ENCODE assay signal across 21 cellular contexts in genomic region chr12:115950959-115951358, GRCh38.
"Had no signal": no experiment of that assay in that cellular context is flagged by ENCODE, and none has a peak within 500 bp of the region (broad histone marks: within the 10 kb centered on the region; RNA-seq: fewer than 3 reads in every experiment).

No MANE protein-coding gene starts in this region.

- H3K9ac ChIP-seq: KMS-11 had no signal

- H3K4me2 ChIP-seq: KMS-11 had no signal

- H3K27me3 ChIP-seq: SJCRH30 had no signal

- H3K4me3 ChIP-seq: SJCRH30 had no signal

- H3K27ac ChIP-seq: KMS-11, RWPE1, SJCRH30 had no signal

- H3K9me3 ChIP-seq: SJCRH30 had no signal

- DNase-seq: IMR-90, Kasumi-1, MM.1S, NCI-H1092 treated with DMSO at 0.1 percent for 48 hours, NCI-H1436, NCI-H2029, NCI-H2081 treated with DMSO at 0.1 percent for 48 hours, NCI-H2171, NCI-H226, NCI-H446, NCI-H510A, NCI-H524 treated with DMSO at 0.1 percent for 48 hours, NCI-H69, NCI-H774, PC-3, SHP77, SJCRH30 had no signal

- ATAC-seq: HepG2, PC-3, SK-N-SH treated with all-trans-retinoic acid at 6 μM for 48 hours had no signal

- FAIRE-seq: HepG2 had no signal

- H3K4me1 ChIP-seq: SJCRH30 had no signal
